In genomic region chr11:93783362-93783761, GRCh38 we compare ENCODE assay signal across 2 cellular contexts.
TF ChIP-seq lines count a peak whose summit lies in the region.

No MANE protein-coding gene starts in this region.

TF ChIP-seq in SK-N-SH, 30 proteins besides CTCF, POLR2A, EP300 and RAD21 (continued from another document):
- TF ChIP-seq IRF3 (IDR thresholded peaks at IDR 0.05; ENCODE audit: low read depth, low read length): no peak
- TF ChIP-seq JUND (IDR thresholded peaks at IDR 0.05): no peak
- no peak for TF ChIP-seq YY1 (IDR thresholded peaks at IDR 0.05; ENCODE audit: low read depth)
- no peak for TF ChIP-seq NFIC (IDR thresholded peaks at IDR 0.05; ENCODE audit: borderline replicate concordance)
- TF ChIP-seq NRF1 (IDR thresholded peaks at IDR 0.05; ENCODE audit: low read depth, low read length): no peak
- no peak for TF ChIP-seq RXRA (IDR thresholded peaks at IDR 0.05; ENCODE audit: borderline replicate concordance, low read depth)
- no peak for TF ChIP-seq FOSL2 (IDR thresholded peaks at IDR 0.05; ENCODE audit: borderline replicate concordance, low read depth)
- no peak for TF ChIP-seq FOXJ3 (CRISPR knock-in tag; IDR thresholded peaks at IDR 0.05)
- TF ChIP-seq ELF1 (IDR thresholded peaks at IDR 0.05): no peak
- no peak for TF ChIP-seq TCF12 (IDR thresholded peaks at IDR 0.05)
- TF ChIP-seq PBX3 (IDR thresholded peaks at IDR 0.05): no peak
- TF ChIP-seq GABPA (IDR thresholded peaks at IDR 0.05; ENCODE audit: low read depth): no peak
TF ChIP-seq in SK-N-SH: peak in this region for 0.

TF ChIP-seq in SK-N-SH treated with all-trans-retinoic acid at 6 μM for 48 hours, 23 proteins besides CTCF, POLR2A, EP300 and RAD21 (continued from another document):
- no peak for TF ChIP-seq TSHZ2 (CRISPR knock-in tag; IDR thresholded peaks at IDR 0.05)
